ENCODE assay signal across 8 cellular contexts in the genomic region with DNA sequence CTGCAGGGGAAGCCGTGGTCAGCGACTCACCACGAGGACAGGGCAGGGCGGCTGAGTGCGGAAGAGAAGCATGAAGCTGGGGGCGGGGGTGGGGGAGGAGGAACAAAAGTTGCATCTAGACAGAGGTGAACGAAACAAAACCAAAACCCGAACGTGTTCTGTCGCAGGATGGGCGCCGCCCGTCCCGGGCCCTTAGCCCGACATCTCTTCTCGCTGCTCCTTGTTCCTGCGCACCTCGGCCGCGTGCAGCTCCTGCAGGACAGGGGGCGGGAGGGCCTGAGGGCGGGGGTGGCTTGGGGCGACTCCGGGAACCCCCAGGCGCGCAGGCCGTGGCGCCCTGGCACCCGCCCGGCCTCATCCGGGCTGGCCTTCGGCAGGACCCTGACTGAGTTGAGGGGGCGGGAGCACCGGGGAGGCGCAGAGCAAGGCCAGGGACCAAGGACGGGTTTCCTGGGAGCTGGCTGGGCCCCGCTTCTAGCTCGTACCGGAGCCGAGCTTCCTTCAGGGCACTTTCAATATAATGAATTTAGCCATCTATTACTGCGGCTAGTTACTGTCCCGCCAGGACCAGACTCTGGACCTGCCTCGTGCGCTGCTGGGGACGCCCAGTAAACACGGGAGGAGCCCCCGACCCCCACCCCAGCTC. TPM values are rescaled to one million over a fixed set of nuclear protein-coding genes. Genes with fewer than 3 reads are reported as not detected.
A peak's percentile ranks its signal among the peaks of the same experiment; 100 is the strongest.
DNase-seq lines count a peak whose midpoint lies in the region; ATAC-seq lines count a peak whose summit lies in the region.

No MANE protein-coding gene starts in this region.

- ATAC-seq in GM18867 (IDR thresholded peaks at IDR 0.05; ENCODE audit: unreplicated experiment) (peak; percentile 27), HG03521 (IDR thresholded peaks at IDR 0.05; ENCODE audit: unreplicated experiment) (peak; percentile 31), left ventricle myocardium superior (peak; percentile 30), GM21576 (IDR thresholded peaks at IDR 0.05; ENCODE audit: unreplicated experiment) (no peak)
- ATAC-seq in activated T-cell treated with anti-CD3 and anti-CD28 coated beads, Interleukin-2, amount 50 U/mL, for 72 hours (replicated peaks in 1 of 2) = peak; percentile 22 to 23

- H3K27ac Mint-ChIP-seq in activated T-cell treated with anti-CD3 and anti-CD28 coated beads, Interleukin-2, amount 50 U/mL, for 72 hours = no peak overlapping the region

- intact Hi-C loops in left ventricle myocardium superior (cut with micrococcal nuclease) = no loop called here

- H3K4me1 Mint-ChIP-seq in activated T-cell treated with anti-CD3 and anti-CD28 coated beads, Interleukin-2, amount 50 U/mL, for 72 hours (ENCODE audit: low read depth) = peaks cover 41% of the 10 kb centered on the region

- H3K36me3 Mint-ChIP-seq in activated T-cell treated with anti-CD3 and anti-CD28 coated beads, Interleukin-2, amount 50 U/mL, for 72 hours (ENCODE audit: insufficient read depth in 2 of 2) = peaks cover 0 to 2% of the 10 kb centered on the region in 2 donors

- DNase-seq in activated T-cell treated with anti-CD3 and anti-CD28 coated beads, Interleukin-2, amount 50 U/mL, for 72 hours = peak; percentile 57 to 67
- DNase-seq in left ventricle myocardium superior = peak; percentile 62
- DNase-seq in stimulated activated CD4-positive, alpha-beta T cell treated with anti-CD3 and anti-CD28 coated beads, Interleukin-12 subunit alpha, Interleukin-12 subunit beta, amount 100 ng/mL, for 4 hours = peak; percentile 46
- no peak for DNase-seq in DMS53 (lab: John Stamatoyannopoulos, UW)
- DNase-seq in NCI-H2029 treated with DMSO at 0.1 percent for 48 hours (lab: John Stamatoyannopoulos, UW) = no peak

- peaks cover 0 to 3% of the 10 kb centered on the region in 2 donors for H3K9me3 Mint-ChIP-seq in activated T-cell treated with anti-CD3 and anti-CD28 coated beads, Interleukin-2, amount 50 U/mL, for 72 hours

- H3K4me3 Mint-ChIP-seq in activated T-cell treated with anti-CD3 and anti-CD28 coated beads, Interleukin-2, amount 50 U/mL, for 72 hours = peak overlapping the region; percentile 63 to 76

- H3K27me3 Mint-ChIP-seq in activated T-cell treated with anti-CD3 and anti-CD28 coated beads, Interleukin-2, amount 50 U/mL, for 72 hours (ENCODE audit: low read depth) = no peaks in the 10 kb centered on the region

RNA-seq across cellular contexts. Expression of gene STMN3, which starts 12.0 kb away (rescaled TPM):
- 10 to 100 TPM; 14.4 to 21.8 TPM for total RNA-seq in activated T-cell treated with anti-CD3 and anti-CD28 coated beads, Interleukin-2, amount 50 U/mL, for 72 hours
- 5.5 TPM for total RNA-seq in left ventricle myocardium superior

RNA-seq across cellular contexts. Expression of gene GMEB2, which starts 14.4 kb away (rescaled TPM):
- total RNA-seq in activated T-cell treated with anti-CD3 and anti-CD28 coated beads, Interleukin-2, amount 50 U/mL, for 72 hours = 10 to 100 TPM; 17.5 to 22.8 TPM
- total RNA-seq in left ventricle myocardium superior = 5.9 TPM

RNA-seq across cellular contexts. Expression of gene RTEL1, which starts 16.8 kb away (rescaled TPM):
- total RNA-seq in activated T-cell treated with anti-CD3 and anti-CD28 coated beads, Interleukin-2, amount 50 U/mL, for 72 hours = 10 to 100 TPM; 26.8 to 34.6 TPM
- 9.9 TPM for total RNA-seq in left ventricle myocardium superior

RNA-seq across cellular contexts. Expression of gene TNFRSF6B, which starts 55.2 kb away (rescaled TPM):
- 1 to 10 TPM; 1.0 to 1.2 TPM for total RNA-seq in activated T-cell treated with anti-CD3 and anti-CD28 coated beads, Interleukin-2, amount 50 U/mL, for 72 hours
- 0.64 TPM for total RNA-seq in left ventricle myocardium superior

Comparison
In these comparisons a context has a peak if more than half of its experiments do, and no peak if none do; other contexts are left out.
1. DNase-seq: peak in activated T-cell treated with anti-CD3 and anti-CD28 coated beads, Interleukin-2, amount 50 U/mL, for 72 hours (2 of 2), left ventricle myocardium superior (single experiment) and stimulated activated CD4-positive, alpha-beta T cell treated with anti-CD3 and anti-CD28 coated beads, Interleukin-12 subunit alpha, Interleukin-12 subunit beta, amount 100 ng/mL, for 4 hours (single experiment); none in DMS53 (single experiment) and NCI-H2029 treated with DMSO at 0.1 percent for 48 hours (single experiment).